In the genomic region with DNA sequence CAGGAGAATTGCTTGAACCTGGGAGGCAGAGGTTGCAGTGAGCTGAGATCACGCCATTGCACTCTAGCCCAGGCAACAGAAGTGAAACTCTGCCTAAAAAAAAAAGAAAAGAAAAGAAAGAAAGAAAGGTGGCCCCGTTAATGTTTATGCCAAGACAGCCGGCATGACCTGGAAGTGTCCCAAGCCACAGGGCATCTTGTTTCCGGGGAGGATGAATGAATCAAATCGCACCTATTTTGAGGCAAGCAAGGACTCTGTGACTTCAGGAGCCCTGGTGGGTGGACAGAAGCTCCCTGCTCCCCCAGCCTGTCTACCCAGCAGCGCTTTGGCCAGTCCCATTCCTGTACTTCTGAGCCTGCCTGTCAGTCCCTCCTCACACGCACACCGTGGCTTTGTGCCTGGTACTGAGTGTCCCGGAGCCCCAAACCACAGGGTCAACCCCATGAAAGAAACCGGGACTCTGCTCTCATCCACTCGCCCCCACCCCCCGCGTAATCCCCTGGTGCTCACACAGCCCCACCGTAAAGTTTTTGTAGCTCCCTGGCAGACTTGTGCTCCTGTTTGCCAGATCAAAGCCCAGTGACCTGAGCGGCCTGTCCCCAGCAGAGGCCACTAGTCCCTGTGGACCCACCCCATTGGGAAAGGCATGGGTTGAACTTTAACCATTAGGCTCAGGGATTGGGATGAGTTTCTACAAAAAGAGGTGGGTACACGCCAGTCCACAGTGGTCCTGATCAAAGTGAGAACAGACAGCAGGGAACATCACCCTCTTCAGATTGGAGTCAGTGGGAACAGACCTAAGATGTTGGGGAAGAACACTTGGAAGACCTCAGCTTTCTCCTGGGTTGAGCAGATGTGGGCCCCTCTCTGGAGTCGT, we compare ENCODE assay signal across 1 cellular context.
TF ChIP-seq lines count a peak whose summit lies in the region.

No MANE protein-coding gene starts in this region.

TF ChIP-seq in endothelial cell of umbilical vein, 7 proteins besides CTCF, POLR2A, EP300 and RAD21:
- TF ChIP-seq JUN (IDR thresholded peaks at IDR 0.05; ENCODE audit: borderline replicate concordance, insufficient read depth, insufficient read length, low read depth) (no peak), EZH2 (IDR thresholded peaks at IDR 0.05; ENCODE audit: borderline replicate concordance, low read depth, low read length, severe bottlenecking) (no peak), FOS (IDR thresholded peaks at IDR 0.05; ENCODE audit: borderline replicate concordance, insufficient read depth, low read length) (no peak), MYC (IDR thresholded peaks at IDR 0.05; ENCODE audit: low read depth, low read length) (no peak), POLR2AphosphoS5 (IDR thresholded peaks at IDR 0.05; ENCODE audit: insufficient read depth, low read depth, low read length) (no peak), GATA2 (IDR thresholded peaks at IDR 0.05; ENCODE audit: insufficient read depth, insufficient read length, low read depth, low read length) (no peak), MAX (IDR thresholded peaks at IDR 0.05; ENCODE audit: insufficient read depth, insufficient read length) (no peak)
